14 cellular contexts compared by ENCODE assay signal in genomic region chr5:64595519-64595855, GRCh38.
A peak's percentile ranks its signal among the peaks of the same experiment; 100 is the strongest.
DNase-seq lines count a peak whose midpoint lies in the region; ATAC-seq and TF ChIP-seq lines count a peak whose summit lies in the region.
"Had no signal": no experiment of that assay in that cellular context is flagged by ENCODE, and none has a peak within 500 bp of the region (broad histone marks: within the 10 kb centered on the region; RNA-seq: fewer than 3 reads in every experiment).

No MANE protein-coding gene starts in this region.

- no peak for TF ChIP-seq POLR2A in heart left ventricle (IDR thresholded peaks at IDR 0.05)

- DNase-seq in heart left ventricle (no peak), cardiac septum (ENCODE audit: low spot score) (no peak), coronary artery (ENCODE audit: low spot score) (no peak), left lobe of liver (ENCODE audit: low spot score) (peak; percentile 58), tibial artery (no peak), NCI-H128 (lab: John Stamatoyannopoulos, UW; ENCODE audit: unreplicated experiment) (no peak)
- no peak for DNase-seq in stimulated activated CD8-positive, alpha-beta memory T cell treated with anti-CD3 and anti-CD28 coated beads, Interleukin-4, amount 100 ng/mL, for 48 hours
- DNase-seq: AML-193; CD4-positive, alpha-beta memory T cell; DMS153; DMS79; GF-D8; GOT3; HFFc6 had no signal

- peak in 2 of 12 donors; percentile 2 for TF ChIP-seq CTCF in heart left ventricle (IDR thresholded peaks at IDR 0.05)
- TF ChIP-seq CTCF in coronary artery (IDR thresholded peaks at IDR 0.05): no peak
- no peak for TF ChIP-seq CTCF in tibial artery (IDR thresholded peaks at IDR 0.05)

- WGBS in heart left ventricle, 4 donors: 31 to 48% (median 40%) methylated on average over 1 of the region's 1 CpG

- no peak overlapping the region for H3K27ac ChIP-seq in heart left ventricle
- peak overlapping the region; percentile 26 to 61 for H3K27ac ChIP-seq in coronary artery
- H3K27ac ChIP-seq in tibial artery: peak overlapping the region; percentile 5 to 28

- intact Hi-C loops in heart left ventricle (cut with DNase I): loop anchor here in 7 of 10 donors (5.0 to 10.0 kb wide), 3 partner anchors 83 to 91 kb away; partner anchors contain the start of gene RGS7BP (in 6 of the 7)
- intact Hi-C loops in cardiac septum (cut with DNase I): loop anchor here (2.0 kb wide), 1 partner anchor 89 kb away; the partner anchor contains the start of gene RGS7BP
- intact Hi-C loops in tibial artery (cut with DNase I; ENCODE audit: low total_unique reads): loop anchor here (5.0 kb wide), 1 partner anchor 88 kb away; the partner anchor contains the start of gene RGS7BP

- ATAC-seq in heart left ventricle (peak in 3 of 4 donors; percentile 47 to 76 (median 65)), left lobe of liver (peak; percentile 92)

- H3K4me1 ChIP-seq in heart left ventricle (peaks cover 0 to 13% (median 2%) of the 10 kb centered on the region in 12 donors), tibial artery (peaks cover 0 to 19% (median 6%) of the 10 kb centered on the region in 4 donors)

- H3K36me3 ChIP-seq in heart left ventricle (no peaks in the 10 kb centered on the region), tibial artery (no peaks in the 10 kb centered on the region)

- no peaks in the 10 kb centered on the region for H3K9me3 ChIP-seq in heart left ventricle
- H3K9me3 ChIP-seq in tibial artery: no peaks in the 10 kb centered on the region

- H3K4me3 ChIP-seq in heart left ventricle (no peak overlapping the region), coronary artery (no peak overlapping the region), tibial artery (no peak overlapping the region)

- H3K27me3 ChIP-seq in heart left ventricle (no peaks in the 10 kb centered on the region), tibial artery (no peaks in the 10 kb centered on the region)

Comparison
In these comparisons a context has a peak if more than half of its experiments do, and no peak if none do; other contexts are left out.
1. H3K27ac ChIP-seq: peak in coronary artery (2 of 2) and tibial artery (2 of 2); none in heart left ventricle (0 of 12).